ENCODE assay signal across 11 cellular contexts in genomic region chr10:55668326-55668922, GRCh38.
DNase-seq lines count a peak whose midpoint lies in the region; ATAC-seq, FAIRE-seq and TF ChIP-seq lines count a peak whose summit lies in the region.
"Had no signal": no experiment of that assay in that cellular context is flagged by ENCODE, and none has a peak within 500 bp of the region (broad histone marks: within the 10 kb centered on the region; RNA-seq: fewer than 3 reads in every experiment).

No MANE protein-coding gene starts in this region.

- H3K4me2 ChIP-seq in H1 (ENCODE audit: insufficient read depth in 1 of 2, low read depth in 2 of 2, low read length in 2 of 2), result no peak overlapping the region

- H2BK5ac ChIP-seq in H1 (ENCODE audit: low read depth, low read length), result no peak overlapping the region

- no peak overlapping the region for H4K5ac ChIP-seq in H1 (ENCODE audit: insufficient read length, low read depth, low read length)

- H3K4me3 ChIP-seq in H1 (ENCODE audit: extremely low read depth in 1 of 4, insufficient read depth in 2 of 4, low read depth in 3 of 4, low read length in 4 of 4), result no peak overlapping the region
- H3K4me3 ChIP-seq in upper lobe of left lung, result no peak overlapping the region
- H3K4me3 ChIP-seq: heart left ventricle had no signal

- H3K4ac ChIP-seq in H1 (replicated peaks; ENCODE audit: insufficient read length, low read depth, low read length), result no peak overlapping the region

- no peak overlapping the region for H4K8ac ChIP-seq in H1 (ENCODE audit: extremely low read depth, insufficient read depth, low read length)

- ATAC-seq in GM18868 (IDR thresholded peaks at IDR 0.05; ENCODE audit: unreplicated experiment) (no peak), upper lobe of left lung (ENCODE audit: low FRiP score in 2 of 2) (no peak)
- ATAC-seq: activated CD8-positive, alpha-beta T cell treated with anti-CD3 and anti-CD28 coated beads for 36 hours; heart left ventricle had no signal

- no peaks in the 10 kb centered on the region for H3K79me2 ChIP-seq in H1 (ENCODE audit: control insufficient read depth in 1 of 2, insufficient read depth in 2 of 2, low read length in 2 of 2)

- no peak overlapping the region for H3K18ac ChIP-seq in H1 (ENCODE audit: extremely low read depth, low read length)

- H2AK5ac ChIP-seq in H1 (ENCODE audit: low read depth, low read length), result no peak overlapping the region

- TF ChIP-seq POLR2A in H1 (IDR thresholded peaks at IDR 0.05; ENCODE audit: control extremely low read depth in 1 of 2, low read depth in 2 of 2, low read length in 2 of 2), result no peak
- TF ChIP-seq POLR2A in upper lobe of left lung (IDR thresholded peaks at IDR 0.05), result no peak

- CTCF ChIA-PET in H1 (lab: Charles Lee; ENCODE audit: partially characterized antibody), result interaction anchor here (0.7 to 2.8 kb wide), 24 partner anchors 8 to 907 kb away, joined by 3 to 13 read pairs (median 4); no protein-coding TSS in a partner anchor

- TF ChIP-seq EP300 in H1 (IDR thresholded peaks at IDR 0.05; ENCODE audit: borderline replicate concordance in 1 of 2, low read depth in 2 of 2, low read length in 2 of 2), result no peak
- no peak for TF ChIP-seq EP300 in upper lobe of left lung (IDR thresholded peaks at IDR 0.05)

- in situ Hi-C loops in GM13977 (cut with MboI; ENCODE audit: low pct_unique_long_range_greater_than_20kb, low sequenced_read_pairs, unreplicated experiment), result no loop called here

- H3K27me3 ChIP-seq in H1 (replicated peaks in 1 of 4; ENCODE audit: control insufficient read depth in 3 of 4, extremely low read depth in 1 of 4, insufficient read depth in 3 of 4, low read length in 3 of 4) (no peaks in the 10 kb centered on the region), upper lobe of left lung (no peaks in the 10 kb centered on the region)
- H3K27me3 ChIP-seq: heart left ventricle had no signal

- H3K79me1 ChIP-seq in H1 (ENCODE audit: low read depth, low read length), result no peaks in the 10 kb centered on the region

- DNase-seq in GM13977 (ENCODE audit: low spot score), result peak; percentile 6
- DNase-seq in NCI-H460 (ENCODE audit: extremely low read depth, low read depth), result peak; percentile 26
- DNase-seq in H1 (ENCODE audit: low read depth in 1 of 2, low spot score in 2 of 2), result no peak
- no peak for DNase-seq in NCI-H2227 treated with DMSO at 0.1 percent for 48 hours (lab: John Stamatoyannopoulos, UW)
- DNase-seq in upper lobe of left lung, result no peak
- DNase-seq in CD14-positive monocyte (ENCODE audit: low spot score), result no peak
- DNase-seq: activated CD8-positive, alpha-beta T cell treated with anti-CD3 and anti-CD28 coated beads for 36 hours; heart left ventricle; occipital lobe had no signal

- H2BK20ac ChIP-seq in H1 (ENCODE audit: low read length), result no peak overlapping the region

- no peak overlapping the region for H3K27ac ChIP-seq in 22Rv1
- H3K27ac ChIP-seq in H1 (ENCODE audit: low read depth, low read length), result no peak overlapping the region
- no peak overlapping the region for H3K27ac ChIP-seq in upper lobe of left lung
- H3K27ac ChIP-seq: heart left ventricle had no signal

- no peak overlapping the region for H2AFZ ChIP-seq in H1 (ENCODE audit: low read length)

- TF ChIP-seq CTCF in 22Rv1 (IDR thresholded peaks at IDR 0.05) (peak; percentile 75), GM13977 (IDR thresholded peaks at IDR 0.05; ENCODE audit: extremely low read depth, insufficient read depth, missing control alignments) (peak; percentile 44), H1 (IDR thresholded peaks at IDR 0.05; ENCODE audit: control extremely low read depth in 1 of 3, insufficient read depth in 1 of 3, low read depth in 1 of 3, low read length in 3 of 3) (peak in 2 of 3 experiments; percentile 38 to 58; a peak in 2 of 4 replicates), upper lobe of left lung (IDR thresholded peaks at IDR 0.05) (peak in 2 of 6 experiments; percentile 17 to 18), CD14-positive monocyte (IDR thresholded peaks at IDR 0.05) (no peak)

- no peaks in the 10 kb centered on the region for H3K23me2 ChIP-seq in H1 (ENCODE audit: low read depth, low read length)

- no peak overlapping the region for H3K56ac ChIP-seq in H1 (replicated peaks; ENCODE audit: insufficient read length, low read depth, low read length)

- no peak overlapping the region for H3K4me3 Mint-ChIP-seq in CD14-positive monocyte
- H3K4me3 Mint-ChIP-seq: activated CD8-positive, alpha-beta T cell treated with anti-CD3 and anti-CD28 coated beads for 36 hours had no signal

- intact Hi-C loops in CD14-positive monocyte (cut with micrococcal nuclease), result no loop called here

- H3K27ac Mint-ChIP-seq in CD14-positive monocyte, result no peak overlapping the region
- H3K27ac Mint-ChIP-seq: activated CD8-positive, alpha-beta T cell treated with anti-CD3 and anti-CD28 coated beads for 36 hours had no signal

- FAIRE-seq in H1 (lab: Jason Lieb, UNC), result no peak

- no peak overlapping the region for H3K9ac ChIP-seq in H1 (replicated peaks in 1 of 4; ENCODE audit: extremely low read depth in 1 of 4, low read depth in 3 of 4, low read length in 3 of 4)

- H2BK15ac ChIP-seq in H1 (ENCODE audit: low read length), result no peak overlapping the region

- H3K9me3 ChIP-seq in H1 (ENCODE audit: insufficient read depth in 2 of 2, low read depth in 1 of 2, low read length in 1 of 2) (no peaks in the 10 kb centered on the region), upper lobe of left lung (no peaks in the 10 kb centered on the region)
- H3K9me3 ChIP-seq: heart left ventricle had no signal

- H3K36me3 ChIP-seq in H1 (ENCODE audit: control insufficient read depth in 2 of 4, insufficient read depth in 4 of 4, low read length in 3 of 4) (no peaks in the 10 kb centered on the region), upper lobe of left lung (no peaks in the 10 kb centered on the region)
- H3K36me3 ChIP-seq: heart left ventricle had no signal

- peak; percentile 65 to 68 for TF ChIP-seq RAD21 in H1 (IDR thresholded peaks at IDR 0.05 in 1 of 2, conservative IDR thresholded peaks at IDR 0.05 in 1 of 2; ENCODE audit: low read depth in 2 of 2, low read length in 2 of 2)

- no peaks in the 10 kb centered on the region for H3K4me1 Mint-ChIP-seq in CD14-positive monocyte

- POLR2A ChIA-PET in H1 (lab: Charles Lee; ENCODE audit: partially characterized antibody), result interaction anchor here (1.1 kb wide), 1 partner anchor 10 kb away, joined by 3 read pairs; no protein-coding TSS in a partner anchor

- H2BK120ac ChIP-seq in H1 (replicated peaks; ENCODE audit: low read depth, low read length), result no peak overlapping the region

- H3K27me3 Mint-ChIP-seq in CD14-positive monocyte (ENCODE audit: low read depth in 3 of 3), result no peaks in the 10 kb centered on the region
- H3K27me3 Mint-ChIP-seq: activated CD8-positive, alpha-beta T cell treated with anti-CD3 and anti-CD28 coated beads for 36 hours had no signal

- H3K14ac ChIP-seq in H1 (ENCODE audit: insufficient read length), result no peak overlapping the region

- H3K23ac ChIP-seq in H1 (ENCODE audit: insufficient read length), result no peak overlapping the region

- no peaks in the 10 kb centered on the region for H4K20me1 ChIP-seq in H1 (replicated peaks in 1 of 2; ENCODE audit: control insufficient read depth in 1 of 2, insufficient read depth in 2 of 2, low read length in 2 of 2)

- WGBS in H1 (ENCODE audit: extremely low coverage in 1 of 2, insufficient coverage in 1 of 2, insufficient read length in 1 of 2, insufficient replicate concordance in 2 of 2, low coverage in 1 of 2, low lambda C conversion rate in 2 of 2, missing lambda C conversion rate in 1 of 2), 2 experiments, result 77% methylated on average over 2 of the region's 2 CpGs; no CpG with 5 or more reads in 1 of the 2 experiments
- 66 to 91% methylated on average over 2 of the region's 2 CpGs for WGBS in upper lobe of left lung, 2 donors

- H3K4me1 ChIP-seq in H1 (replicated peaks in 1 of 4; ENCODE audit: control insufficient read depth in 3 of 4, insufficient read depth in 4 of 4, low read length in 3 of 4), result no peaks in the 10 kb centered on the region
- H3K4me1 ChIP-seq in upper lobe of left lung, result no peaks in the 10 kb centered on the region
- H3K4me1 ChIP-seq: heart left ventricle had no signal

- H2BK12ac ChIP-seq in H1 (ENCODE audit: low read depth, low read length), result no peak overlapping the region

- no peaks in the 10 kb centered on the region for H3K9me3 Mint-ChIP-seq in CD14-positive monocyte

- H4K91ac ChIP-seq in H1 (replicated peaks; ENCODE audit: insufficient read length, low read length), result no peak overlapping the region

- no peaks in the 10 kb centered on the region for H3K36me3 Mint-ChIP-seq in CD14-positive monocyte

TF ChIP-seq in H1, 55 proteins besides CTCF, POLR2A, EP300 and RAD21:
- TF ChIP-seq JUN (IDR thresholded peaks at IDR 0.05; ENCODE audit: low read depth, low read length) (no peak), TAF7 (optimal IDR thresholded peaks at IDR 0.05; ENCODE audit: borderline replicate concordance, low read depth, low read length) (no peak)

Comparison
In these comparisons a context has a peak if more than half of its experiments do, and no peak if none do; other contexts are left out.
1. DNase-seq: peak in GM13977 (single experiment) and NCI-H460 (single experiment); none in H1 (0 of 2), NCI-H2227 treated with DMSO at 0.1 percent for 48 hours (single experiment), upper lobe of left lung (0 of 2) and CD14-positive monocyte (single experiment).